Comparison of ENCODE assay signal across 19 cellular contexts in the genomic region with DNA sequence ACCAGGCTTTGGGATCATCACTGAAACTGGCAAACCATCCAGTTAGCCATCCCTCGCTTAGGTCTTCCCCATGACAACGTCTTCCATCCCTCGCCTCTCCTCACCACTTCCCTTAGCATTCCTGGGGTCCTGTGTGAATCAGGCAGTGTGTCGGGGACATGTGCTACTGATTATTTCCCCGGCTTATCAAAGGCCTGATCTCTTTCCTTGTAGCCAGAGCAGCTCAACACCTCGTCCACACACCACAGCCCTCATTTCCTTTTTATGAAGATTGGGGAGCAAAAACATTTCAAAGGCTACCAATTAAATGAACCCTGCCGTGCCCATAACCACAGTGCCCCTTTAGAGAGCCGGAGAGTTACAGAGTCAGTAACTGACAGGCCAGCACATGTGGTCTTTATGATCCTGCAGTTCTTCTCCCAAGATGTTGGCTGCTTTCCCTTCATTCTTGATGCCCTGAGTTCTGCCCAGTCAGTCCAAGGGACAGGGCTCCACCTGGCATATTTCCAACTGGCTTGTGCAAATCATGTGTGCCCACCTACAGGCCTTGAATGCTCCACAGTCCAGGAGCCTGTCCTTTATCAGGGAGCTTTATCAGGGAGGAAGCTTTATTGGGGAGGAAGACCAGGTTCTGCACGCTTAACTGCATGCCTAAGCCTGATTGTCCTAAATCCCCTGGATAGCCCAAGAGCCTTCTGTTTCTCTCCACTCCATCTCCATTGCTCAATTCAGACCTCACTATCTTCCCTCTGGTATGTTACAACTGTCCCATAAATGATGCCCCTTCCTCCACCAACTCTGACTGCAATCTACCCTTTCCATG.
A peak's percentile ranks its signal among the peaks of the same experiment; 100 is the strongest.
DNase-seq lines count a peak whose midpoint lies in the region; TF ChIP-seq lines count a peak whose summit lies in the region.
"Had no signal": no experiment of that assay in that cellular context is flagged by ENCODE, and none has a peak within 500 bp of the region (broad histone marks: within the 10 kb centered on the region; RNA-seq: fewer than 3 reads in every experiment).

No MANE protein-coding gene starts in this region.

- no peak overlapping the region for H2AFZ ChIP-seq in Loucy (ENCODE audit: low read length)
- H2AFZ ChIP-seq in trophoblast cell (ENCODE audit: insufficient read depth, low read length, poor library complexity): no peak overlapping the region

- no peak overlapping the region for H2BK5ac ChIP-seq in trophoblast cell (ENCODE audit: low read depth, low read length, poor library complexity)

- H4K12ac ChIP-seq in trophoblast cell (ENCODE audit: low read depth, low read length): no peak overlapping the region

- H4K91ac ChIP-seq in trophoblast cell (ENCODE audit: low read depth, low read length): peak overlapping the region; percentile 31

- TF ChIP-seq CTCF in Loucy (conservative IDR thresholded peaks at IDR 0.05; ENCODE audit: low read length) (no peak), brain (conservative IDR thresholded peaks at IDR 0.05) (no peak)

- peaks cover 28% of the 10 kb centered on the region for H3K79me1 ChIP-seq in trophoblast cell (ENCODE audit: low read length)

- H3K23ac ChIP-seq in trophoblast cell (ENCODE audit: low read length): no peak overlapping the region

- H3K27ac Mint-ChIP-seq in brain: peak overlapping the region in 4 of 5 experiments; percentile 18 to 42 (median 32)
- H3K27ac Mint-ChIP-seq: CD14-positive monocyte; CD4-positive, alpha-beta memory T cell; HFFc6; IgD-negative memory B cell had no signal

- peaks cover 0 to 2% (median 0%) of the 10 kb centered on the region in 5 experiments for H3K9me3 Mint-ChIP-seq in brain
- H3K9me3 Mint-ChIP-seq: CD14-positive monocyte, IgD-negative memory B cell had no signal

- no peaks in the 10 kb centered on the region for H3K79me2 ChIP-seq in Loucy (ENCODE audit: insufficient read depth, low read length)
- peaks cover 1% of the 10 kb centered on the region for H3K79me2 ChIP-seq in trophoblast cell (ENCODE audit: control insufficient read depth, insufficient read depth, low read length, poor library complexity)

- WGBS in trophoblast cell (ENCODE audit: extremely low coverage, insufficient coverage, insufficient read length): no CpG with 5 or more reads among the region's 9 CpGs

- H2BK12ac ChIP-seq in trophoblast cell (ENCODE audit: low read length): peak overlapping the region; percentile 19

- H3K18ac ChIP-seq in trophoblast cell (ENCODE audit: low read length): no peak overlapping the region

- H3K4me3 ChIP-seq in Loucy (ENCODE audit: low read length, poor library complexity, severe bottlenecking) (no peak overlapping the region), trophoblast cell (ENCODE audit: low read depth, low read length) (no peak overlapping the region)
- H3K4me3 ChIP-seq: A549, BLaER1, GM12878 had no signal

- peaks cover 15% of the 10 kb centered on the region for H3F3A ChIP-seq in Loucy (ENCODE audit: low read depth)

- no peak overlapping the region for H2AK5ac ChIP-seq in trophoblast cell (ENCODE audit: low read length)

- H3K4me3 Mint-ChIP-seq in brain: peak overlapping the region in 1 of 5 experiments; percentile 66
- H3K4me3 Mint-ChIP-seq: CD14-positive monocyte; CD4-positive, alpha-beta memory T cell; HFFc6; IgD-negative memory B cell had no signal

- DNase-seq in NCI-H82 (lab: John Stamatoyannopoulos, UW) (peak; percentile 10), NCI-H82 treated with DMSO at 0.1 percent for 48 hours (lab: John Stamatoyannopoulos, UW; ENCODE audit: unreplicated experiment) (no peak), trophoblast cell (no peak), T1000 (lab: John Stamatoyannopoulos, UW) (no peak), SK-N-DZ (ENCODE audit: low spot score) (no peak), ureter (ENCODE audit: low spot score) (no peak)
- DNase-seq: AML-193; CD4-positive, alpha-beta memory T cell; GDM1; GOT3; HFFc6 had no signal

- H3K14ac ChIP-seq in trophoblast cell (ENCODE audit: low read length): no peak overlapping the region

- H3K4me1 ChIP-seq in Loucy (ENCODE audit: insufficient read depth, low read length, poor library complexity, severe bottlenecking) (peaks cover 57% of the 10 kb centered on the region), trophoblast cell (ENCODE audit: control insufficient read depth in 1 of 2, insufficient read depth in 2 of 2, low read length in 2 of 2) (peaks cover 42 to 47% of the 10 kb centered on the region in 2 experiments)
- H3K4me1 ChIP-seq: A549 had no signal

- peaks cover 85% of the 10 kb centered on the region for H3K4me1 Mint-ChIP-seq in brain
- H3K4me1 Mint-ChIP-seq: CD4-positive, alpha-beta memory T cell had no signal

- H3K27me3 ChIP-seq in Loucy (ENCODE audit: insufficient read depth, low read length, poor library complexity, severe bottlenecking): no peaks in the 10 kb centered on the region
- H3K27me3 ChIP-seq in trophoblast cell (ENCODE audit: insufficient read depth, low read length): no peaks in the 10 kb centered on the region
- H3K27me3 ChIP-seq: BLaER1 had no signal

- no peaks in the 10 kb centered on the region for H4K20me1 ChIP-seq in Loucy (ENCODE audit: insufficient read depth, low read length, poor library complexity, severe bottlenecking)
- H4K20me1 ChIP-seq: BLaER1 had no signal

- no peaks in the 10 kb centered on the region for H3K36me3 Mint-ChIP-seq in brain
- H3K36me3 Mint-ChIP-seq: CD14-positive monocyte; CD4-positive, alpha-beta memory T cell; IgD-negative memory B cell had no signal

- no peaks in the 10 kb centered on the region for H3K36me3 ChIP-seq in Loucy (ENCODE audit: insufficient read depth, low read length)
- H3K36me3 ChIP-seq in trophoblast cell (ENCODE audit: control insufficient read depth in 1 of 2, insufficient read depth in 2 of 2, low read length in 2 of 2): no peaks in the 10 kb centered on the region
- H3K36me3 ChIP-seq: BLaER1 had no signal

- H3K27ac ChIP-seq in trophoblast cell (ENCODE audit: low read depth, low read length): no peak overlapping the region
- H3K27ac ChIP-seq: 22Rv1, A549, BLaER1 had no signal

- no peak overlapping the region for H2BK120ac ChIP-seq in trophoblast cell (ENCODE audit: insufficient read depth, low read length, poor library complexity)

- H3K9ac ChIP-seq in Loucy (ENCODE audit: low read depth, low read length, poor library complexity, severe bottlenecking) (peak overlapping the region; percentile 7), trophoblast cell (ENCODE audit: low read length) (no peak overlapping the region)
- H3K9ac ChIP-seq: BLaER1 had no signal

- H4K8ac ChIP-seq in trophoblast cell (ENCODE audit: low read depth, low read length): no peak overlapping the region

- H3K9me3 ChIP-seq in Loucy (ENCODE audit: insufficient read depth, low read depth, low read length): no peaks in the 10 kb centered on the region
- H3K9me3 ChIP-seq in trophoblast cell (ENCODE audit: insufficient read depth, low read depth, low read length): no peaks in the 10 kb centered on the region
- H3K9me3 ChIP-seq: A549, BLaER1 had no signal

- H3K27me3 Mint-ChIP-seq in brain: no peaks in the 10 kb centered on the region
- H3K27me3 Mint-ChIP-seq: CD4-positive, alpha-beta memory T cell had no signal

- H3K4ac ChIP-seq in trophoblast cell (ENCODE audit: low read depth, low read length): no peak overlapping the region

- H3K9me2 ChIP-seq in Loucy (replicated peaks; ENCODE audit: low read depth, low read length): no peaks in the 10 kb centered on the region

- H3K4me2 ChIP-seq in Loucy (ENCODE audit: low read depth, low read length, poor library complexity, severe bottlenecking) (peak overlapping the region; percentile 29), trophoblast cell (ENCODE audit: low read length) (no peak overlapping the region)
- H3K4me2 ChIP-seq: A549, BLaER1 had no signal
